30 cellular contexts compared by ENCODE assay signal in the genomic region with DNA sequence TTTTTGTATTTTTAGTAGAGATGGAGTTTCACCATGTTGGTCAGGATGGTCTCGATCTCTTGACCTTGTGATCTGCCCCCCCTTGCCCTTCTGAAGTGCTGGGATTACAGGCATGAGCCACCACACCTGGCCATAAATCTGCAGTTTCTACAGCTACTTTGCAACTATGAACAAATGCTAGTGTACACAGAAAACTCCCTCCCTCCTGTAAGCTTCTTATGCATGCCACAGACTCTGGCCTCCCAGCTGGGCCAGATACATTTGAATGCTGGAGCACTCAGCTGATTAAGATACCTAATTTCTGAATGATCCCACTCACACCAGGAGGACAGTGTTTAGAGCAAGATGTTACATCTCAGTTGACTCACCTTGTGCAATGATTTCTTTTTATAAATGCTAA.
"Had no signal": no experiment of that assay in that cellular context is flagged by ENCODE, and none has a peak within 500 bp of the region (broad histone marks: within the 10 kb centered on the region; RNA-seq: fewer than 3 reads in every experiment).

No MANE protein-coding gene starts in this region.

- H3K79me2 ChIP-seq: hepatocyte had no signal

- H3K27ac ChIP-seq: hepatocyte, left lung, lower lobe of right lung, neural progenitor cell, neutrophil, ovary, right atrium auricular region, skin epidermis, stomach, testis, thyroid gland, transverse colon, upper lobe of left lung, vagina had no signal

- H3K36me3 ChIP-seq: left lung, lower lobe of right lung, neural progenitor cell, neutrophil, ovary, right atrium auricular region, stomach, thyroid gland, transverse colon, upper lobe of left lung, vagina had no signal

- H3K4me1 Mint-ChIP-seq: naive B cell; natural killer cell; stimulated activated naive B cell treated with anti-CD40 and anti-IgM and Interleukin-4, amounts not matched to agents 10 μg/mL and 1 μg/mL and 100 μg/mL, for 72 hours had no signal

- H3K4me3 ChIP-seq: hepatocyte, left lung, lower lobe of right lung, neural progenitor cell, ovary, right atrium auricular region, skin epidermis, stomach, testis, thyroid gland, transverse colon, upper lobe of left lung, vagina had no signal

- H3K9me3 Mint-ChIP-seq: naive B cell; natural killer cell; nephron progenitor cell; neural progenitor cell; stimulated activated naive B cell treated with anti-CD40 and anti-IgM and Interleukin-4, amounts not matched to agents 10 μg/mL and 1 μg/mL and 100 μg/mL, for 72 hours had no signal

- H3K4me2 ChIP-seq: hepatocyte, neural progenitor cell had no signal

- H3K27me3 ChIP-seq: hepatocyte, left lung, neural progenitor cell, ovary, right atrium auricular region, stomach, testis, thyroid gland, transverse colon, upper lobe of left lung, vagina had no signal

- DNase-seq: kidney glomerular epithelial cell; left cardiac atrium; left lung; lower lobe of right lung; mammary epithelial cell; mesenchymal stem cell; naive B cell; natural killer cell; nephron progenitor cell; occipital lobe; ovary; stimulated activated CD4-positive, alpha-beta T cell treated with anti-CD3 and anti-CD28 coated beads, Interleukin-12 subunit alpha, Interleukin-12 subunit beta, amount 100 ng/mL, for 4 hours; stimulated activated CD4-positive, alpha-beta T cell treated with anti-CD3 and anti-CD28 coated beads, Interleukin-15, amount 100 ng/mL, for 24 hours; stimulated activated CD4-positive, alpha-beta T cell treated with anti-CD3 and anti-CD28 coated beads, Interleukin-2, amount 100 ng/mL, for 24 hours; stimulated activated CD4-positive, alpha-beta T cell treated with anti-CD3 and anti-CD28 coated beads, Interleukin-4, amount 100 ng/mL, for 1 hour; stimulated activated naive B cell treated with anti-CD40 and anti-IgM and Interleukin-4, amounts not matched to agents 10 μg/mL and 1 μg/mL and 100 μg/mL, for 72 hours; stimulated activated naive CD8-positive, alpha-beta T cell treated with anti-CD3 and anti-CD28 coated beads, Interleukin-15, Interleukin-2, amounts not matched to agents 100 U/mL and 50 U/mL, for 24 hours; stomach; testis; thyroid gland; transverse colon; upper lobe of left lung had no signal

- H3K36me3 Mint-ChIP-seq: naive B cell; natural killer cell; neural progenitor cell; stimulated activated naive B cell treated with anti-CD40 and anti-IgM and Interleukin-4, amounts not matched to agents 10 μg/mL and 1 μg/mL and 100 μg/mL, for 72 hours had no signal

- H3K27ac Mint-ChIP-seq: natural killer cell; nephron progenitor cell; neural progenitor cell; progenitor cell of endocrine pancreas; stimulated activated naive B cell treated with anti-CD40 and anti-IgM and Interleukin-4, amounts not matched to agents 10 μg/mL and 1 μg/mL and 100 μg/mL, for 72 hours had no signal

- H3K4me3 Mint-ChIP-seq: naive B cell; natural killer cell; nephron progenitor cell; neural progenitor cell; stimulated activated naive B cell treated with anti-CD40 and anti-IgM and Interleukin-4, amounts not matched to agents 10 μg/mL and 1 μg/mL and 100 μg/mL, for 72 hours had no signal

- H2AFZ ChIP-seq: hepatocyte, neural progenitor cell had no signal

- H3K4me1 ChIP-seq: left lung, lower lobe of right lung, right atrium auricular region, testis, thyroid gland, upper lobe of left lung had no signal

- ATAC-seq: left cardiac atrium; left lung; lower lobe of right lung; natural killer cell; sciatic nerve; stimulated activated naive B cell treated with anti-CD40 and anti-IgM and Interleukin-4, amounts not matched to agents 10 μg/mL and 1 μg/mL and 100 μg/mL, for 72 hours; stimulated activated naive CD8-positive, alpha-beta T cell treated with anti-CD3 and anti-CD28 coated beads, Interleukin-15, Interleukin-2, amounts not matched to agents 100 U/mL and 50 U/mL, for 24 hours had no signal
